8 cellular contexts compared by ENCODE assay signal in the genomic region with DNA sequence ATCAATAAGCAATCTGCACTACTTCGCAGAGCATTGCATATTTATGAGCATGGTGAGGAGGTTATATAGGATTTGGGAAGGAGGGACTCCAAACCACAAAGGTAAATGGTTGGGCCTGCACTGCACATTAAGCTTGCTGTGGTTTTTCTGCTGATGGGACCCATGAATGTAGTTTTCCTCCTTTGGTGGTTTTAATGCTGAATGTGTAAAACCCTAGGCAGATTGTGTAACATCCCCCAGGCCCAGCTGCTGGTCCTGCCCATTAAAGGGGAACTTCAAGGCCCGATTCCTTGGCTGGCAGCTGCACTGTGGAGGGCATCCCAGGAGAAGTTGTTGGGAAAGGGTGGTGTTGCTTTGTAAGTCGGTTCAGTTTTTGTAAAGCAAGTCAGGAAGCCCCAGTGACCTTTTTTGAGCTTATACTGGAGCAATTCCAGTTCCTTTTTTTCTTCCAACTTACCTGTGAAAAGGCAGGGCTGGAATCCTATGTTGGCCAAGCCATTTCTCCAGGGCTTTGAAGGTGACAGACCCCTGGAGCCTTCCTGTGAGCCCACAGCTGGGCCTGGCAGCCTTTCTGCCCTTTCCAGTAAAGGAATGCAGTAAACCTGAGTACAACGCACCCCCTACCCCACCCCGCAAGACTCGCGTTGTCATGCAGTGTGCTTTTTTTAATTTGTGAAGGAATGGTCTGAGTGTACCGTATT. TPM values are rescaled to one million over a fixed set of nuclear protein-coding genes. Genes with fewer than 3 reads are reported as not detected.
DNase-seq lines count a peak whose midpoint lies in the region; ATAC-seq and TF ChIP-seq lines count a peak whose summit lies in the region.

No MANE protein-coding gene starts in this region.

- ATAC-seq in Panc1, result peak; percentile 3
- no peak for ATAC-seq in HG02642 (IDR thresholded peaks at IDR 0.05; ENCODE audit: poor library complexity, unreplicated experiment)

- H3K4me1 Mint-ChIP-seq in nephron, result peaks cover 59% of the 10 kb centered on the region

- no peak for TF ChIP-seq CTCF in AG09309 (IDR thresholded peaks at IDR 0.05; ENCODE audit: control insufficient read depth, insufficient read depth, low read depth, low read length, missing control alignments)
- no peak for TF ChIP-seq CTCF in Panc1 (IDR thresholded peaks at IDR 0.05)
- TF ChIP-seq CTCF in nephron (IDR thresholded peaks at IDR 0.05; ENCODE audit: unreplicated experiment in 3 of 3), result no peak
- no peak for TF ChIP-seq CTCF in GM10248 (IDR thresholded peaks at IDR 0.05; ENCODE audit: control extremely low read depth, extremely low read depth, low read depth, missing control alignments)

- H3K4me1 ChIP-seq in Panc1 (ENCODE audit: control insufficient read depth, insufficient read depth, low read length), result peaks cover 31% of the 10 kb centered on the region

- no peaks in the 10 kb centered on the region for H3K9me3 ChIP-seq in Panc1 (ENCODE audit: control insufficient read depth, insufficient read depth, low read depth, low read length)

- no peaks in the 10 kb centered on the region for H3K9me3 Mint-ChIP-seq in nephron

- intact Hi-C loops in Panc1 (cut with micrococcal nuclease; ENCODE audit: unreplicated experiment), result no loop called here

- peak overlapping the region; percentile 37 to 84 (median 84) for H3K4me3 Mint-ChIP-seq in nephron

- H3K36me3 ChIP-seq in Panc1 (ENCODE audit: control insufficient read depth, insufficient read depth, low read length), result no peaks in the 10 kb centered on the region

- H3K4me3 ChIP-seq in AG09309 (ENCODE audit: control insufficient read depth, low read depth, low read length) (peak overlapping the region; percentile 78), Panc1 (ENCODE audit: low read depth in 2 of 2, low read length in 2 of 2) (peak overlapping the region; percentile 52 to 68; a peak in 3 of 4 replicates)

- in situ Hi-C loops in Panc1 (cut with HindIII; ENCODE audit: low pct_unique_long_range_greater_than_20kb, low sequenced_read_pairs), result no loop called here

- H3K27me3 Mint-ChIP-seq in nephron (ENCODE audit: low read depth), result no peaks in the 10 kb centered on the region

- DNase-seq in AG09309 (ENCODE audit: low read depth) (no peak), Panc1 (ENCODE audit: low read depth, low spot score) (no peak), fibroblast of gingiva (ENCODE audit: low read depth) (peak; percentile 98), amniotic stem cell (lab: John Stamatoyannopoulos, UW) (no peak), GM10248 (ENCODE audit: extremely low spot score) (no peak), NCI-H1092 treated with DMSO at 0.1 percent for 48 hours (lab: John Stamatoyannopoulos, UW) (no peak)

- BruUV-seq in Panc1 (replicated peaks; lab: Mats Ljungman, UMichigan), result no TSS peak

- no peaks in the 10 kb centered on the region for H3K27me3 ChIP-seq in Panc1 (ENCODE audit: control insufficient read depth, insufficient read depth, low read length)

- peak overlapping the region; percentile 97 to 99 (median 98) for H3K27ac Mint-ChIP-seq in nephron

- POLR2A ChIA-PET in Panc1 (lab: Charles Lee) (no interaction called here), GM10248 (lab: Yijun Ruan, JAX) (no interaction called here)

- peak overlapping the region; percentile 89 for H3K27ac ChIP-seq in Panc1 (ENCODE audit: low read length)

- peaks cover 65% of the 10 kb centered on the region for H3K36me3 Mint-ChIP-seq in nephron (ENCODE audit: low read depth)

- CTCF ChIA-PET in Panc1 (lab: Charles Lee), result interaction anchor here (0.6 to 0.9 kb wide), 2 partner anchors 10 to 188 kb away, joined by 3 to 5 read pairs; no protein-coding TSS in a partner anchor
- CTCF ChIA-PET in GM10248 (lab: Yijun Ruan, JAX), result interaction anchor here (0.7 to 1.4 kb wide), 5 partner anchors 9 to 145 kb away, joined by 3 to 4 read pairs (median 3); no protein-coding TSS in a partner anchor

RNA-seq across cellular contexts. Expression of a gene that starts 43.1 kb away (rescaled TPM):
- 65.6 TPM for total RNA-seq in Panc1 (2021; ENCODE audit: unreplicated experiment)
- polyA plus RNA-seq in Panc1 (2012; ENCODE audit: insufficient read length), result 56.9 TPM
